1 cellular context compared by ENCODE assay signal in genomic region chr2:73828818-73829570, GRCh38.
TF ChIP-seq lines count a peak whose summit lies in the region.

Gene STAMBP, plus strand, starts transcription at chr2:73828961. Its CDS starts 1,896 bp downstream, at chr2:73830857.

TF ChIP-seq in HepG2, 621 proteins besides CTCF, POLR2A, EP300 and RAD21 (continued from another document and continues in another):
- TF ChIP-seq ZNF407 (CRISPR knock-in tag; IDR thresholded peaks at IDR 0.05; ENCODE audit: not compliant biosample characterization), result peak; percentile 68
- peak; percentile 76; the same call in 1 of the 3 replicates for TF ChIP-seq MXI1 (IDR thresholded peaks at IDR 0.05; ENCODE audit: borderline replicate concordance, low read depth, low read length)
- no peak for TF ChIP-seq ZNF841 (CRISPR knock-in tag; IDR thresholded peaks at IDR 0.05; ENCODE audit: borderline replicate concordance)
- no peak; the same call in 1 of the 2 replicates for TF ChIP-seq EHMT2 (IDR thresholded peaks at IDR 0.05; ENCODE audit: borderline replicate concordance, low read depth, low read length)
- no peak for TF ChIP-seq FOXK2 (IDR thresholded peaks at IDR 0.05)
- peak; percentile 38; the same call in 1 of the 2 replicates for TF ChIP-seq TFDP1 (CRISPR knock-in tag; IDR thresholded peaks at IDR 0.05; ENCODE audit: borderline replicate concordance)
- TF ChIP-seq ZC3H13 (CRISPR knock-in tag; IDR thresholded peaks at IDR 0.05), result no peak
- no peak for TF ChIP-seq KLF6 (CRISPR knock-in tag; IDR thresholded peaks at IDR 0.05)
- TF ChIP-seq ZBTB3 (CRISPR knock-in tag; IDR thresholded peaks at IDR 0.05; ENCODE audit: borderline replicate concordance, low read depth), result no peak
- no peak for TF ChIP-seq JUND (CRISPR knock-in tag; IDR thresholded peaks at IDR 0.05)
- TF ChIP-seq ZNF253 (CRISPR knock-in tag; IDR thresholded peaks at IDR 0.05; ENCODE audit: borderline replicate concordance), result no peak
- TF ChIP-seq ZNF567 (CRISPR knock-in tag; IDR thresholded peaks at IDR 0.05; ENCODE audit: borderline replicate concordance), result no peak
- TF ChIP-seq AGO1 (IDR thresholded peaks at IDR 0.05; ENCODE audit: low read depth, low read length, poor library complexity, severe bottlenecking), result peak; percentile 32
- no peak for TF ChIP-seq KDM6A (CRISPR knock-in tag; IDR thresholded peaks at IDR 0.05; ENCODE audit: low read depth)
- peak; percentile 51; the same call in 1 of the 2 replicates for TF ChIP-seq WIZ (CRISPR knock-in tag; IDR thresholded peaks at IDR 0.05)
- no peak for TF ChIP-seq NR0B2 (CRISPR knock-in tag; IDR thresholded peaks at IDR 0.05)
- no peak for TF ChIP-seq KLF11 (CRISPR knock-in tag; IDR thresholded peaks at IDR 0.05)
- 0 out of 2 replicates have a peak, but pooled peaks have one; percentile 70 for TF ChIP-seq NRL (CRISPR knock-in tag; IDR thresholded peaks at IDR 0.05; ENCODE audit: borderline replicate concordance)
- TF ChIP-seq BCL6 (CRISPR knock-in tag; IDR thresholded peaks at IDR 0.05), result no peak
- peak; percentile 61; the same call in 1 of the 2 replicates for TF ChIP-seq KLF13 (CRISPR knock-in tag; IDR thresholded peaks at IDR 0.05)
- TF ChIP-seq ZNF33A (CRISPR knock-in tag; IDR thresholded peaks at IDR 0.05; ENCODE audit: borderline replicate concordance), result no peak
- 0 out of 2 replicates have a peak, but pooled peaks have one; percentile 4 for TF ChIP-seq TSC22D2 (CRISPR knock-in tag; IDR thresholded peaks at IDR 0.05; ENCODE audit: borderline replicate concordance)
- peak; percentile 80; the same call in 1 of the 2 replicates for TF ChIP-seq ZNF605 (CRISPR knock-in tag; IDR thresholded peaks at IDR 0.05)
- TF ChIP-seq ZKSCAN5 (CRISPR knock-in tag; IDR thresholded peaks at IDR 0.05), result no peak
- 0 out of 2 replicates have a peak, but pooled peaks have one; percentile 33 for TF ChIP-seq ZNF44 (CRISPR knock-in tag; IDR thresholded peaks at IDR 0.05)
- TF ChIP-seq HDAC6 (IDR thresholded peaks at IDR 0.05; ENCODE audit: low read depth, low read length), result no peak
- no peak for TF ChIP-seq CERS6 (CRISPR knock-in tag; IDR thresholded peaks at IDR 0.05)
- peak; percentile 87 for TF ChIP-seq KIAA2018 (CRISPR knock-in tag; IDR thresholded peaks at IDR 0.05; ENCODE audit: borderline replicate concordance)
- peak; percentile 91 for TF ChIP-seq ARID2 (CRISPR knock-in tag; IDR thresholded peaks at IDR 0.05; ENCODE audit: borderline replicate concordance)
- TF ChIP-seq CREB1 (IDR thresholded peaks at IDR 0.05), result peak; percentile 94
- peak; percentile 99 for TF ChIP-seq CREB1 (CRISPR knock-in tag; IDR thresholded peaks at IDR 0.05)
- TF ChIP-seq ZNF746 (CRISPR knock-in tag; IDR thresholded peaks at IDR 0.05), result no peak
- peak; percentile 31; the same call in 1 of the 2 replicates for TF ChIP-seq ZNF329 (CRISPR knock-in tag; IDR thresholded peaks at IDR 0.05; ENCODE audit: low read depth)
- peak; percentile 24; the same call in 1 of the 2 replicates for TF ChIP-seq ZNF639 (CRISPR knock-in tag; conservative IDR thresholded peaks at IDR 0.05)
- TF ChIP-seq ISX (CRISPR knock-in tag; conservative IDR thresholded peaks at IDR 0.05), result no peak
- peak; percentile 44; the same call in 1 of the 2 replicates for TF ChIP-seq ZNF644 (CRISPR knock-in tag; IDR thresholded peaks at IDR 0.05; ENCODE audit: low read depth)
- TF ChIP-seq SRSF1 (optimal IDR thresholded peaks at IDR 0.05; ENCODE audit: low read depth, low read length), result no peak
- TF ChIP-seq ZNF850 (CRISPR knock-in tag; conservative IDR thresholded peaks at IDR 0.05), result no peak
- no peak for TF ChIP-seq ZNF724P (CRISPR knock-in tag; IDR thresholded peaks at IDR 0.05; ENCODE audit: borderline replicate concordance)
- 0 out of 2 replicates have a peak, but pooled peaks have one; percentile 30 for TF ChIP-seq KDM1A (CRISPR knock-in tag; IDR thresholded peaks at IDR 0.05)
- no peak for TF ChIP-seq ZNF510 (CRISPR knock-in tag; IDR thresholded peaks at IDR 0.05; ENCODE audit: low read depth)
- TF ChIP-seq HNF4G (IDR thresholded peaks at IDR 0.05; ENCODE audit: borderline replicate concordance, low read depth, low read length), result no peak
- no peak for TF ChIP-seq HNF4G (CRISPR knock-in tag; IDR thresholded peaks at IDR 0.05; ENCODE audit: borderline replicate concordance, low read depth)
- TF ChIP-seq FIP1L1 (IDR thresholded peaks at IDR 0.05; ENCODE audit: borderline replicate concordance, insufficient read depth, low read depth, low read length), result no peak
- no peak for TF ChIP-seq CENPX (CRISPR knock-in tag; IDR thresholded peaks at IDR 0.05)
- TF ChIP-seq ZNF34 (CRISPR knock-in tag; IDR thresholded peaks at IDR 0.05; ENCODE audit: borderline replicate concordance), result no peak
- peak; percentile 28; the same call in 1 of the 2 replicates for TF ChIP-seq FOXA3 (CRISPR knock-in tag; IDR thresholded peaks at IDR 0.05)
